8 cellular contexts compared by ENCODE assay signal in genomic region chr1:31413405-31414005, GRCh38. TPM values are rescaled to one million over a fixed set of nuclear protein-coding genes. Genes with fewer than 3 reads are reported as not detected.
DNase-seq lines count a peak whose midpoint lies in the region; ATAC-seq, FAIRE-seq and TF ChIP-seq lines count a peak whose summit lies in the region.

No MANE protein-coding gene starts in this region.

- WGBS in GM12878 (ENCODE audit: insufficient coverage, insufficient replicate concordance, low lambda C conversion rate, missing lambda C conversion rate) = under 1% methylated on average over 51 of the region's 56 CpGs
- WGBS in small intestine, 3 donors = 0 to 1% (median 1%) methylated on average over 41 to 56 of the region's 56 CpGs

- H3K9me3 ChIP-seq in OCI-LY3 (ENCODE audit: insufficient read depth, low read length) (no peaks in the 10 kb centered on the region), GM12878 (replicated peaks; ENCODE audit: control insufficient read depth, insufficient read depth, low read length) (no peaks in the 10 kb centered on the region), iPS-20b (ENCODE audit: insufficient read depth, low read depth, low read length) (no peaks in the 10 kb centered on the region), small intestine (ENCODE audit: control insufficient read depth, low read depth) (no peaks in the 10 kb centered on the region)

- peak overlapping the region; percentile 83; the same call in 1 of the 2 replicates for H2AFZ ChIP-seq in OCI-LY3 (ENCODE audit: low read depth, low read length)
- peak overlapping the region; percentile 5 for H2AFZ ChIP-seq in GM12878 (ENCODE audit: control insufficient read depth, low read depth, low read length)

- TF ChIP-seq CTCF in BJ (IDR thresholded peaks at IDR 0.05; ENCODE audit: insufficient read depth, low read depth, low read length) (no peak), OCI-LY3 (IDR thresholded peaks at IDR 0.05; ENCODE audit: low read depth, low read length) (no peak), GM12878 (IDR thresholded peaks at IDR 0.05 in 2 of 3, conservative IDR thresholded peaks at IDR 0.05 in 1 of 3; ENCODE audit: control insufficient read depth in 2 of 3, extremely low read depth in 1 of 3, insufficient read depth in 1 of 3, low read depth in 3 of 3, low read length in 3 of 3) (no peak)

- no peak for TF ChIP-seq POLR2A in GM12878 (IDR thresholded peaks at IDR 0.05; ENCODE audit: low read depth, low read length)

- RAD21 ChIA-PET in GM12878 (lab: Charles Lee; ENCODE audit: unreplicated experiment) = no interaction called here

- no peak for TF ChIP-seq RAD21 in GM12878 (IDR thresholded peaks at IDR 0.05; ENCODE audit: insufficient read depth, low read depth, low read length)

- ATAC-seq in GM21381 (IDR thresholded peaks at IDR 0.05; ENCODE audit: unreplicated experiment) = peak; percentile 44
- peak; percentile 67 for ATAC-seq in GM12878
- no peak for ATAC-seq in HG03095 (IDR thresholded peaks at IDR 0.05; ENCODE audit: unreplicated experiment)
- ATAC-seq in HG03442 (IDR thresholded peaks at IDR 0.05; ENCODE audit: unreplicated experiment) = no peak

- H3K36me3 ChIP-seq in BJ (ENCODE audit: control insufficient read depth, insufficient read depth, low read length) = peaks cover 1% of the 10 kb centered on the region; the same call in 1 of the 2 replicates
- no peaks in the 10 kb centered on the region for H3K36me3 ChIP-seq in OCI-LY3 (replicated peaks; ENCODE audit: low read depth, low read length)
- H3K36me3 ChIP-seq in GM12878 (ENCODE audit: control insufficient read depth in 2 of 2, insufficient read depth in 2 of 2, low read length in 1 of 2) = no peaks in the 10 kb centered on the region
- no peaks in the 10 kb centered on the region for H3K36me3 ChIP-seq in iPS-20b (ENCODE audit: insufficient read depth, low read depth, low read length)
- no peaks in the 10 kb centered on the region for H3K36me3 ChIP-seq in small intestine (ENCODE audit: control insufficient read depth in 2 of 2, insufficient read depth in 2 of 2, low read length in 2 of 2)

- peak overlapping the region; percentile 83 for H3K4me3 ChIP-seq in BJ (ENCODE audit: low read depth, low read length)
- peak overlapping the region; percentile 93 for H3K4me3 ChIP-seq in OCI-LY3 (ENCODE audit: low read length)
- peak overlapping the region; percentile 65 for H3K4me3 ChIP-seq in GM12878
- H3K4me3 ChIP-seq in iPS-20b (ENCODE audit: low read length) = peak overlapping the region; percentile 88
- H3K4me3 ChIP-seq in small intestine (ENCODE audit: low read depth in 1 of 2, low read length in 2 of 2) = peak overlapping the region; percentile 71 to 93

- H4K20me1 ChIP-seq in OCI-LY3 (ENCODE audit: insufficient read depth, low read length) (no peaks in the 10 kb centered on the region), GM12878 (ENCODE audit: control insufficient read depth, insufficient read depth) (no peaks in the 10 kb centered on the region)

- TF ChIP-seq EP300 in GM12878 (IDR thresholded peaks at IDR 0.05; ENCODE audit: borderline replicate concordance in 1 of 2, control insufficient read depth in 1 of 2, low read depth in 2 of 2, low read length in 2 of 2) = no peak

- in situ Hi-C loops in GM12878 (cut with MboI) = no loop called here

- H3K9ac ChIP-seq in OCI-LY3 (ENCODE audit: low read length) = peak overlapping the region; percentile 74
- H3K9ac ChIP-seq in GM12878 (ENCODE audit: control insufficient read depth, insufficient read depth, low read length) = no peak overlapping the region
- peak overlapping the region; percentile 86; the same call in 1 of the 2 replicates for H3K9ac ChIP-seq in iPS-20b (ENCODE audit: low read depth, low read length)

- SMC1A ChIA-PET in GM12878 (lab: Charles Lee; ENCODE audit: uncharacterized antibody, unreplicated experiment) = no interaction called here

- CTCF ChIA-PET in BJ (lab: Yijun Ruan, JAX) (interaction anchor here (1.2 to 20.2 kb wide), 5 partner anchors 9 to 136 kb away, joined by 3 to 387 read pairs (median 4); no protein-coding TSS in a partner anchor), GM12878 (lab: Yijun Ruan, JAX) (interaction anchor here (1.8 to 5.7 kb wide), 3 partner anchors 7 to 136 kb away, joined by 8 to 39 read pairs (median 10); no protein-coding TSS in a partner anchor)

- no peaks in the 10 kb centered on the region for H3K27me3 ChIP-seq in BJ (ENCODE audit: control insufficient read depth, insufficient read depth, low read length)
- H3K27me3 ChIP-seq in OCI-LY3 (ENCODE audit: low read depth, low read length) = peaks cover 8% of the 10 kb centered on the region
- peaks cover 2 to 12% of the 10 kb centered on the region in 2 experiments; a peak in 3 of 4 replicates for H3K27me3 ChIP-seq in GM12878 (replicated peaks in 1 of 2; ENCODE audit: control insufficient read depth in 2 of 2, insufficient read depth in 2 of 2, low read length in 1 of 2)
- H3K27me3 ChIP-seq in iPS-20b (ENCODE audit: insufficient read depth, low read length) = peaks cover 24% of the 10 kb centered on the region; the same call in 1 of the 2 replicates
- H3K27me3 ChIP-seq in small intestine (ENCODE audit: control insufficient read depth in 2 of 2, insufficient read depth in 2 of 2, low read length in 2 of 2) = peaks cover 0 to 9% of the 10 kb centered on the region in 2 donors

- DNase-seq in BJ (ENCODE audit: low read depth) (no peak), GM12878 (ENCODE audit: low read depth, low spot score) (no peak), small intestine (peak; percentile 82)

- no peak for FAIRE-seq in GM12878 (lab: Jason Lieb, UNC)
- no peak for FAIRE-seq in small intestine (lab: Jason Lieb, UNC)

- H3K27ac ChIP-seq in OCI-LY3 (ENCODE audit: low read length) (no peak overlapping the region), GM12878 (ENCODE audit: control insufficient read depth, insufficient read depth) (no peak overlapping the region), iPS-20b (ENCODE audit: low read length) (no peak overlapping the region), small intestine (ENCODE audit: low read depth in 1 of 2, low read length in 1 of 2) (peak overlapping the region; percentile 83 to 97)

- no TSS peak for BruUV-seq in GM12878 (replicated peaks; lab: Mats Ljungman, UMichigan)

- intact Hi-C loops in GM12878 (cut with micrococcal nuclease; ENCODE audit: unreplicated experiment) = no loop called here

- POLR2A ChIA-PET in BJ (lab: Charles Lee) = no interaction called here
- POLR2A ChIA-PET in GM12878 (lab: Charles Lee) = no interaction called here

- H3K4me2 ChIP-seq in OCI-LY3 (ENCODE audit: low read length) = peak overlapping the region; percentile 94
- peak overlapping the region; percentile 86 for H3K4me2 ChIP-seq in GM12878 (ENCODE audit: control insufficient read depth, insufficient read depth)

- H3K79me2 ChIP-seq in OCI-LY3 (ENCODE audit: low read length) (no peaks in the 10 kb centered on the region), GM12878 (ENCODE audit: control insufficient read depth, insufficient read depth, low read length) (no peaks in the 10 kb centered on the region)

- H3K4me1 ChIP-seq in OCI-LY3 (ENCODE audit: low read length) (peaks cover 2% of the 10 kb centered on the region; the same call in 1 of the 2 replicates), GM12878 (ENCODE audit: control insufficient read depth, insufficient read depth, low read length) (peaks cover 5% of the 10 kb centered on the region; the same call in 1 of the 2 replicates), iPS-20b (ENCODE audit: insufficient read depth, low read length) (peaks cover 12% of the 10 kb centered on the region), small intestine (ENCODE audit: control insufficient read depth in 2 of 2, insufficient read depth in 1 of 2, low read depth in 1 of 2, low read length in 1 of 2) (no peaks in the 10 kb centered on the region)

RNA-seq across cellular contexts. Expression of gene SERINC2, which starts 0.5 kb away (rescaled TPM):
- 73.7 and 109 TPM in 2 replicates for polyA plus RNA-seq in BJ (2011; rRNA removed)
- polyA minus RNA-seq in BJ (2011; rRNA and poly(A)+ RNA removed) = 90.4 and 104 TPM in 2 replicates
- 0.24 TPM in 1 of 2 replicates, not detected in the other for total RNA-seq in GM12878 (2013; cell fraction: nucleolus; rRNA removed)
- total RNA-seq in GM12878 (2014; rRNA removed) = 0.11 and 0.45 TPM in 2 replicates
- total RNA-seq in GM12878 (2014; rRNA removed; fragmentation: Illumina TruSeq; extraction: Trizol) = 0.22 and 0.28 TPM in 2 replicates
- total RNA-seq in GM12878 (2021) = 0.54 and 0.82 TPM in 2 replicates
- polyA plus RNA-seq in GM12878 (2011; ENCODE audit: low read depth) = 0.41 TPM
- polyA plus RNA-seq in GM12878 (2011; rRNA removed) = 2.5 and 9.4 TPM in 2 replicates
- polyA plus RNA-seq in GM12878 (2011; cell fraction: cytosol; rRNA removed) = 15.6 and 18.0 TPM in 2 replicates
- 18.3 and 23.5 TPM in 2 replicates for polyA plus RNA-seq in GM12878 (2011; cell fraction: nucleus; rRNA removed)
- polyA plus RNA-seq in GM12878 (2012) = 1.3 and 1.9 TPM in 2 replicates
- polyA plus RNA-seq in GM12878 (2014; fragmentation: Illumina TruSeq; extraction: Trizol) = 0.32 TPM in 1 of 2 replicates, not detected in the other
- under 1 TPM; 0.02 to 0.05 TPM for polyA plus RNA-seq in GM12878 (2014; fragmentation: Nextera tagmentation; extraction: Ambion mirVana)
- 0.72 and 1.0 TPM in 2 replicates for polyA plus RNA-seq in GM12878 (2014; rRNA removed)
- polyA plus RNA-seq in GM12878 (2016; fragmentation: Nextera tagmentation; extraction: Ambion mirVana) = under 1 TPM; 0.72 to 0.88 TPM
- polyA minus RNA-seq in GM12878 (2011; rRNA and poly(A)+ RNA removed) = 9.0 and 14.5 TPM in 2 replicates
- 5.4 and 6.8 TPM in 2 replicates for polyA minus RNA-seq in GM12878 (2011; cell fraction: cytosol; rRNA and poly(A)+ RNA removed)
- 9.2 and 15.2 TPM in 2 replicates for polyA minus RNA-seq in GM12878 (2011; cell fraction: nucleus; rRNA and poly(A)+ RNA removed)
- 100 to 1,000 TPM in 2 of 3 donors, 10 to 100 TPM in 1; 57.3 to 179 (median 147) TPM for polyA plus RNA-seq in small intestine

RNA-seq across cellular contexts. Expression of gene FABP3, which starts 40.6 kb away (rescaled TPM):
- polyA plus RNA-seq in BJ (2011; rRNA removed) (9.0 and 11.7 TPM in 2 replicates), GM12878 (2011; rRNA removed) (0.39 and 0.43 TPM in 2 replicates), GM12878 (2014; fragmentation: Illumina TruSeq; extraction: Trizol) (0.44 and 0.82 TPM in 2 replicates), GM12878 (2014; fragmentation: Nextera tagmentation; extraction: Ambion mirVana) (1 to 10 TPM in 1 of 2 experiments, under 1 TPM in 1; 0.72 to 1.2 TPM), GM12878 (2014; rRNA removed) (0.59 and 1.1 TPM in 2 replicates), GM12878 (2016; fragmentation: Nextera tagmentation; extraction: Ambion mirVana) (1 to 10 TPM in 1 of 2 experiments, not detected in 1; 1.1 TPM), small intestine (10 to 100 TPM; 10.7 to 63.8 (median 16.4) TPM)
- polyA minus RNA-seq in BJ (2011; rRNA and poly(A)+ RNA removed) = 5.4 and 9.3 TPM in 2 replicates
- total RNA-seq in GM12878 (2013; cell fraction: nucleolus; rRNA removed) = 0.95 and 1.2 TPM in 2 replicates
- total RNA-seq in GM12878 (2014; rRNA removed) (0.33 and 0.62 TPM in 2 replicates), GM12878 (2014; rRNA removed; fragmentation: Illumina TruSeq; extraction: Trizol) (0.36 and 0.64 TPM in 2 replicates), GM12878 (2021) (0.43 TPM in 1 of 2 replicates, not detected in the other)
- polyA plus RNA-seq in GM12878 (2011; ENCODE audit: low read depth) = 9.4 TPM
- polyA plus RNA-seq in GM12878 (2011; cell fraction: cytosol; rRNA removed) = 0.37 TPM in 2 replicates
- polyA plus RNA-seq in GM12878 (2011; cell fraction: nucleus; rRNA removed) = 0.49 TPM in 1 of 2 replicates, not detected in the other
- 12.6 and 13.4 TPM in 2 replicates for polyA plus RNA-seq in GM12878 (2012)
- 0.93 TPM in 1 of 2 replicates, not detected in the other for polyA minus RNA-seq in GM12878 (2011; rRNA and poly(A)+ RNA removed)
- polyA minus RNA-seq in GM12878 (2011; cell fraction: cytosol; rRNA and poly(A)+ RNA removed) = not detected in 2 replicates
- polyA minus RNA-seq in GM12878 (2011; cell fraction: nucleus; rRNA and poly(A)+ RNA removed) = not detected in 2 replicates

Comparison
In these comparisons a context has a peak if more than half of its experiments do, and no peak if none do; other contexts are left out.
1. ATAC-seq: peak in GM21381 (single experiment) and GM12878 (single experiment); none in HG03095 (single experiment) and HG03442 (single experiment).
2. H3K27ac ChIP-seq: peak in small intestine (2 of 2); none in OCI-LY3 (single experiment), GM12878 (single experiment) and iPS-20b (single experiment).
3. Peak in every context shown above with its lines, with median percentiles within 50 percentile points of each other: H3K4me3 ChIP-seq.